ENCODE assay signal across 7 cellular contexts in the genomic region with DNA sequence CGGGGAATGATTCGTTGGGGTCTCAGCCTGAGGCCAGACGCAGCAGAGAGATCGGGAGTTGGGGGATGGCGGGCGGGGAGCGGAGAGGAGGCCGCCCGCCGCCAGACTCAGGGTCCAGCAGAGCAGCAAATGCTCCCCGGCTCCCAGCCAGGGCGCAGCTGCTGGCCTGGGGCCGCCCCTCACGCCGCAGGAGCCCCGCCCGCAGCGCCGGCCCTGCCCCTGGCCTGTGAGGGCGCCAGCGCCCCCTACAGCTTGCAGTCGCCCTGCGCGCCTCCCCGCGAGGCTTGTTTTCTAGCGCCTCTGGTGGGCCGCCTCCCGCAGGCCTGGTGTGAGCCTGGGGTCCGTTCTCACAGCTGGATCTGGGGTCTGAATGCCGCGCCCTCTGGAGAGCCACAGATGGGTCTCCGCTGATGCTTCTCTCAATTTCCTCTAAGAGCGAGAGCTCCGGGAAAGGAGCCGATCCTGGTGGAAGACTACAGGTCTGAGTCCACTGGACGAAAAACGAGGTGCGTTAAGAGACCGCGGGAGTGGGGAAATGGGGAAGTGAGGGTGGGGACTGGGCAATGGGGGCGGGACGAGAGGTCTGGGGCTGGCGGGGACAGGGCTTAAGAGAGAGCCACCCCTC. TPM values are rescaled to one million over a fixed set of nuclear protein-coding genes. Genes with fewer than 3 reads are reported as not detected.
DNase-seq lines count a peak whose midpoint lies in the region; ATAC-seq, FAIRE-seq and TF ChIP-seq lines count a peak whose summit lies in the region.

No MANE protein-coding gene starts in this region.

- no peaks in the 10 kb centered on the region for H3K27me3 Mint-ChIP-seq in T-helper 2 cell treated with Interferon-gamma antibody and Interleukin-4, amounts not matched to agents 5 μg/mL and 100 μg/mL, for 36 hours (ENCODE audit: low read depth)
- H3K27me3 Mint-ChIP-seq in astrocyte (ENCODE audit: low read depth, unreplicated experiment): no peaks in the 10 kb centered on the region

- DNase-seq in NCI-H146 treated with DMSO at 0.1 percent for 48 hours (lab: John Stamatoyannopoulos, UW; ENCODE audit: unreplicated experiment) (peak; percentile 86), astrocyte (ENCODE audit: low read depth) (peak; percentile 76), hepatocyte (ENCODE audit: low spot score) (peak; percentile 97), retina (peak; percentile 98)
- peak; percentile 94 for DNase-seq in T-helper 2 cell treated with Interferon-gamma antibody and Interleukin-4, amounts not matched to agents 5 μg/mL and 100 μg/mL, for 36 hours (ENCODE audit: low spot score)

- H2AFZ ChIP-seq in astrocyte (ENCODE audit: low read depth, low read length): peak overlapping the region; percentile 92
- H2AFZ ChIP-seq in hepatocyte: peak overlapping the region; percentile 96

- peak; percentile 89 for ATAC-seq in GM18502 (IDR thresholded peaks at IDR 0.05; ENCODE audit: poor library complexity, unreplicated experiment)
- ATAC-seq in HG02885 (IDR thresholded peaks at IDR 0.05; ENCODE audit: poor library complexity, unreplicated experiment): peak; percentile 90

- no peaks in the 10 kb centered on the region for H4K20me1 ChIP-seq in astrocyte (ENCODE audit: insufficient read depth, low read length)
- H4K20me1 ChIP-seq in hepatocyte (ENCODE audit: insufficient read depth, poor library complexity, severe bottlenecking): no peaks in the 10 kb centered on the region

- peak overlapping the region; percentile 92 for H3K27ac Mint-ChIP-seq in T-helper 2 cell treated with Interferon-gamma antibody and Interleukin-4, amounts not matched to agents 5 μg/mL and 100 μg/mL, for 36 hours
- H3K27ac Mint-ChIP-seq in astrocyte (ENCODE audit: unreplicated experiment): peak overlapping the region; percentile 93

- H3K79me2 ChIP-seq in astrocyte (ENCODE audit: insufficient read depth, low read length): no peaks in the 10 kb centered on the region
- H3K79me2 ChIP-seq in hepatocyte: peaks cover 5% of the 10 kb centered on the region

- peaks cover 5% of the 10 kb centered on the region for H3K4me1 ChIP-seq in astrocyte (ENCODE audit: insufficient read depth, low read length)
- H3K4me1 ChIP-seq in hepatocyte (ENCODE audit: insufficient read depth): no peaks in the 10 kb centered on the region

- no peaks in the 10 kb centered on the region for H3K9me3 Mint-ChIP-seq in T-helper 2 cell treated with Interferon-gamma antibody and Interleukin-4, amounts not matched to agents 5 μg/mL and 100 μg/mL, for 36 hours
- H3K9me3 Mint-ChIP-seq in astrocyte (ENCODE audit: unreplicated experiment): no peaks in the 10 kb centered on the region

- no peaks in the 10 kb centered on the region for H3K9me2 ChIP-seq in hepatocyte (replicated peaks; ENCODE audit: insufficient read depth)

- H3K36me3 ChIP-seq in astrocyte (ENCODE audit: insufficient read depth, low read length) (no peaks in the 10 kb centered on the region), hepatocyte (replicated peaks; ENCODE audit: insufficient read depth, low read depth) (no peaks in the 10 kb centered on the region)

- no peaks in the 10 kb centered on the region for H3K9me3 ChIP-seq in astrocyte (ENCODE audit: insufficient read depth, low read depth, low read length)
- no peaks in the 10 kb centered on the region for H3K9me3 ChIP-seq in hepatocyte (ENCODE audit: low read depth)

- H3K9ac ChIP-seq in astrocyte (ENCODE audit: low read length): peak overlapping the region; percentile 90

- FAIRE-seq in astrocyte (lab: Jason Lieb, UNC): no peak

- H3K27me3 ChIP-seq in astrocyte (ENCODE audit: insufficient read depth, low read length): no peaks in the 10 kb centered on the region
- no peaks in the 10 kb centered on the region for H3K27me3 ChIP-seq in hepatocyte

- peak overlapping the region; percentile 76 for H3K27ac ChIP-seq in astrocyte (ENCODE audit: low read depth, low read length)
- H3K27ac ChIP-seq in hepatocyte: peak overlapping the region; percentile 95

- H3K4me3 ChIP-seq in astrocyte (ENCODE audit: insufficient read depth, low read depth, low read length) (peak overlapping the region; percentile 71), hepatocyte (peak overlapping the region; percentile 79)

- peaks cover 10% of the 10 kb centered on the region for H3K36me3 Mint-ChIP-seq in T-helper 2 cell treated with Interferon-gamma antibody and Interleukin-4, amounts not matched to agents 5 μg/mL and 100 μg/mL, for 36 hours (ENCODE audit: low read depth)
- H3K36me3 Mint-ChIP-seq in astrocyte (ENCODE audit: low read depth, unreplicated experiment): peaks cover 2% of the 10 kb centered on the region

- WGBS in hepatocyte (ENCODE audit: low lambda C conversion rate, missing lambda C conversion rate): 2% methylated on average over 39 of the region's 44 CpGs

- H3K4me1 Mint-ChIP-seq in T-helper 2 cell treated with Interferon-gamma antibody and Interleukin-4, amounts not matched to agents 5 μg/mL and 100 μg/mL, for 36 hours (ENCODE audit: low read depth): peaks cover 26% of the 10 kb centered on the region
- peaks cover 3% of the 10 kb centered on the region for H3K4me1 Mint-ChIP-seq in astrocyte (ENCODE audit: low read depth, unreplicated experiment)

- H3K4me2 ChIP-seq in astrocyte (ENCODE audit: low read length): peak overlapping the region; percentile 92
- H3K4me2 ChIP-seq in hepatocyte: peak overlapping the region; percentile 89

- H3K4me3 Mint-ChIP-seq in T-helper 2 cell treated with Interferon-gamma antibody and Interleukin-4, amounts not matched to agents 5 μg/mL and 100 μg/mL, for 36 hours: peak overlapping the region; percentile 96
- H3K4me3 Mint-ChIP-seq in astrocyte (ENCODE audit: unreplicated experiment): peak overlapping the region; percentile 93

- TF ChIP-seq CTCF in astrocyte (IDR thresholded peaks at IDR 0.05; ENCODE audit: insufficient read depth, low read depth, low read length) (peak; percentile 85), hepatocyte (IDR thresholded peaks at IDR 0.05; ENCODE audit: poor library complexity) (peak; percentile 99)

RNA-seq across cellular contexts. Expression of a gene that starts 29.9 kb away (rescaled TPM):
- total RNA-seq in astrocyte (6.8 and 8.4 TPM in 2 replicates), hepatocyte (7.9 and 8.6 TPM in 2 replicates)
- polyA plus RNA-seq in hepatocyte: 3.2 and 5.2 TPM in 2 replicates

Comparison
In these comparisons a context has a peak if more than half of its experiments do, and no peak if none do; other contexts are left out.
1. Peak in every context shown above with its lines: DNase-seq, ATAC-seq, H3K4me3 ChIP-seq and H3K27ac ChIP-seq.